ENCODE assay signal across 14 cellular contexts in the genomic region with DNA sequence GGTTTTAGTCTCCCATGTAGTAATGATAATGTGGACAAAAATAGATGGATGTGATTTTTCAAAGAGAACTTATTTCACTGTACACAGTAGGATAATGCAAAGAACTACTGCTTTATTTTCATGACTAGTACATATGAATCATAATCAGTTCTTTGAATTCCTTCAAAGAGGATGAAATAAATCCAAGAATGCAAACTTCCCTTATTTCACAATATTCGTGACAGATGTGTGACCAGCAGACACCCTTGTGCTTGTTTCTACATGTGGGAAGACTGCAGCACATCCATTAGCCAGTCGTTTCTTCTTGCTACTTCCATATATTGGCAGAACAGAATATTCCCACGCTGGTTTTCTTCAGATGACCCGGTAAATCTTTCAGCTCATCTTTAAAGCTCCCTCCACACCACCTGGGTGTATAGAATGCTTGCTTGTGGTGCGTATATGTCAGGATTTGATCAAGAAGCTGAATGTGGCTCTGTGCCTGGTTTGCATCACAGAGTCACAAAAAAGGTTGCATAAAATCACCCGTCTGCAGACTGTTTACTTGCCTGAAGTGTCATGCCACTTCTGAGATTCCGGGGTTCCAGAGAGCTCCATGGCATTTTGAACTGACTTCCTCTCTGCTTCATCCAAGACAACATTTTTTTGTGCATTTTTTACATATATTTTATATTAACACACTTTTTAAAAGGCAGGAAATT. TPM values are rescaled to one million over a fixed set of nuclear protein-coding genes. Genes with fewer than 3 reads are reported as not detected.
DNase-seq lines count a peak whose midpoint lies in the region; ATAC-seq and TF ChIP-seq lines count a peak whose summit lies in the region.
"Had no signal": no experiment of that assay in that cellular context is flagged by ENCODE, and none has a peak within 500 bp of the region (broad histone marks: within the 10 kb centered on the region; RNA-seq: fewer than 3 reads in every experiment).

No MANE protein-coding gene starts in this region.

- WGBS in SK-N-SH (ENCODE audit: low lambda C conversion rate): 52% methylated on average over 7 of the region's 7 CpGs
- WGBS in trophoblast cell (ENCODE audit: extremely low coverage, insufficient coverage, insufficient read length): no CpG with 5 or more reads among the region's 7 CpGs
- WGBS in prostate gland: 31% methylated on average over 7 of the region's 7 CpGs

- 0 out of 4 replicates have a peak overlapping the region, but pooled peaks of 1 of the 2 experiments have one; percentile 34 for H3K27ac ChIP-seq in SK-N-SH (ENCODE audit: low read depth in 2 of 2, low read length in 1 of 2)
- H3K27ac ChIP-seq in fibroblast of lung (ENCODE audit: insufficient read depth, low read length): no peak overlapping the region
- H3K27ac ChIP-seq in trophoblast cell (ENCODE audit: low read depth, low read length): no peak overlapping the region
- no peak overlapping the region for H3K27ac ChIP-seq in prostate gland

- CTCF ChIA-PET in SK-N-SH (lab: Yijun Ruan, JAX): interaction anchor here (2.1 kb wide), 1 partner anchor 17 kb away, joined by 9 read pairs; no protein-coding TSS in a partner anchor

- H3K4me1 ChIP-seq in SK-N-SH (ENCODE audit: control insufficient read depth in 1 of 2, insufficient read depth in 2 of 2, low read depth in 1 of 2, low read length in 1 of 2) (peaks cover 4 to 11% of the 10 kb centered on the region in 2 experiments; a peak in 3 of 4 replicates), fibroblast of lung (ENCODE audit: control insufficient read depth, extremely low read depth, insufficient read depth, low read length) (peaks cover 2% of the 10 kb centered on the region), trophoblast cell (ENCODE audit: control insufficient read depth in 1 of 2, insufficient read depth in 2 of 2, low read length in 2 of 2) (no peaks in the 10 kb centered on the region), prostate gland (replicated peaks) (no peaks in the 10 kb centered on the region)

- no peak overlapping the region for H3K18ac ChIP-seq in trophoblast cell (ENCODE audit: low read length)

- DNase-seq in GM04504 (ENCODE audit: low read depth) (peak; percentile 71), SK-N-SH (no peak), fibroblast of lung (ENCODE audit: low read depth in 2 of 2) (peak; percentile 51 to 84), trophoblast cell (peak; percentile 24 to 87), RPMI8226 (no peak), retina (no peak), prostate gland (ENCODE audit: low spot score) (no peak)
- no peak for DNase-seq in stimulated activated naive B cell treated with anti-CD40 and anti-IgM and Interleukin-4, amounts not matched to agents 10 μg/mL and 1 μg/mL and 100 μg/mL, for 72 hours
- DNase-seq: activated CD4-positive, CD25-positive, alpha-beta regulatory T cell; dermis blood vessel endothelial cell; KBM-7; NCI-H146 had no signal

- no peak overlapping the region for H4K12ac ChIP-seq in trophoblast cell (ENCODE audit: low read depth, low read length)

- H3K4ac ChIP-seq in trophoblast cell (ENCODE audit: low read depth, low read length): no peak overlapping the region

- no peak for ATAC-seq in stimulated activated naive B cell treated with anti-CD40 and anti-IgM and Interleukin-4, amounts not matched to agents 10 μg/mL and 1 μg/mL and 100 μg/mL, for 72 hours (replicated peaks)

- H2BK120ac ChIP-seq in trophoblast cell (ENCODE audit: insufficient read depth, low read length, poor library complexity): no peak overlapping the region

- H3K79me1 ChIP-seq in trophoblast cell (ENCODE audit: low read length): no peaks in the 10 kb centered on the region

- no peak overlapping the region for H3K14ac ChIP-seq in trophoblast cell (ENCODE audit: low read length)

- no peak overlapping the region for H3K4me3 Mint-ChIP-seq in stimulated activated naive B cell treated with anti-CD40 and anti-IgM and Interleukin-4, amounts not matched to agents 10 μg/mL and 1 μg/mL and 100 μg/mL, for 72 hours
- H3K4me3 Mint-ChIP-seq: activated naive CD8-positive, alpha-beta T cell; neural crest cell had no signal

- no peak overlapping the region for H4K8ac ChIP-seq in trophoblast cell (ENCODE audit: low read depth, low read length)

- H4K20me1 ChIP-seq in SK-N-SH (ENCODE audit: insufficient read depth) (no peaks in the 10 kb centered on the region), fibroblast of lung (ENCODE audit: control insufficient read depth, extremely low read depth, insufficient read depth, low read length) (no peaks in the 10 kb centered on the region)

- intact Hi-C loops in prostate gland (cut with DNase I): no loop called here

- H3K9me2 ChIP-seq in SK-N-SH: no peaks in the 10 kb centered on the region

- TF ChIP-seq CTCF in SK-N-SH (IDR thresholded peaks at IDR 0.05): no peak
- no peak for TF ChIP-seq CTCF in fibroblast of lung (conservative IDR thresholded peaks at IDR 0.05 in 1 of 2, IDR thresholded peaks at IDR 0.05 in 1 of 2; ENCODE audit: low read depth in 1 of 2, low read length in 2 of 2)
- no peak for TF ChIP-seq CTCF in prostate gland (IDR thresholded peaks at IDR 0.05)

- H3F3A ChIP-seq in SK-N-SH (replicated peaks; ENCODE audit: insufficient read depth): no peaks in the 10 kb centered on the region

- H3K9ac ChIP-seq in SK-N-SH (no peak overlapping the region), fibroblast of lung (ENCODE audit: insufficient read depth, low read length) (no peak overlapping the region), trophoblast cell (ENCODE audit: low read length) (no peak overlapping the region)

- peak overlapping the region; percentile 32; the same call in 1 of the 2 replicates for H2AFZ ChIP-seq in SK-N-SH (ENCODE audit: low read depth)
- H2AFZ ChIP-seq in fibroblast of lung (ENCODE audit: low read length): no peak overlapping the region
- no peak overlapping the region for H2AFZ ChIP-seq in trophoblast cell (ENCODE audit: insufficient read depth, low read length, poor library complexity)

- H3K9me3 Mint-ChIP-seq in stimulated activated naive B cell treated with anti-CD40 and anti-IgM and Interleukin-4, amounts not matched to agents 10 μg/mL and 1 μg/mL and 100 μg/mL, for 72 hours: peaks cover 0 to 4% of the 10 kb centered on the region in 2 donors

- H3K9me3 ChIP-seq in SK-N-SH (no peaks in the 10 kb centered on the region; the same call in 1 of the 2 replicates), fibroblast of lung (ENCODE audit: control insufficient read depth, insufficient read depth, low read depth, low read length) (no peaks in the 10 kb centered on the region), trophoblast cell (ENCODE audit: insufficient read depth, low read depth, low read length) (no peaks in the 10 kb centered on the region), prostate gland (no peaks in the 10 kb centered on the region)

- no peaks in the 10 kb centered on the region for H3K79me2 ChIP-seq in SK-N-SH (ENCODE audit: insufficient read depth)
- no peaks in the 10 kb centered on the region for H3K79me2 ChIP-seq in fibroblast of lung (ENCODE audit: control insufficient read depth, insufficient read depth, low read length)
- H3K79me2 ChIP-seq in trophoblast cell (ENCODE audit: control insufficient read depth, insufficient read depth, low read length, poor library complexity): no peaks in the 10 kb centered on the region

- H2BK12ac ChIP-seq in trophoblast cell (ENCODE audit: low read length): no peak overlapping the region

- H3K36me3 ChIP-seq in SK-N-SH (replicated peaks in 1 of 2; ENCODE audit: control insufficient read depth in 1 of 2, insufficient read depth in 2 of 2, low read length in 1 of 2) (no peaks in the 10 kb centered on the region), fibroblast of lung (ENCODE audit: control insufficient read depth, insufficient read depth, low read length) (no peaks in the 10 kb centered on the region), trophoblast cell (ENCODE audit: control insufficient read depth in 1 of 2, insufficient read depth in 2 of 2, low read length in 2 of 2) (no peaks in the 10 kb centered on the region), prostate gland (no peaks in the 10 kb centered on the region)

- no peak overlapping the region for H3K23ac ChIP-seq in trophoblast cell (ENCODE audit: low read length)

- no peak for TF ChIP-seq EP300 in SK-N-SH (IDR thresholded peaks at IDR 0.05; ENCODE audit: borderline replicate concordance in 1 of 2, low read depth in 1 of 2, low read length in 1 of 2)

- H3K27ac Mint-ChIP-seq in stimulated activated naive B cell treated with anti-CD40 and anti-IgM and Interleukin-4, amounts not matched to agents 10 μg/mL and 1 μg/mL and 100 μg/mL, for 72 hours: no peak overlapping the region
- H3K27ac Mint-ChIP-seq: activated naive CD8-positive, alpha-beta T cell had no signal

- H3K4me2 ChIP-seq in SK-N-SH: no peak overlapping the region
- H3K4me2 ChIP-seq in fibroblast of lung (ENCODE audit: extremely low read depth, insufficient read depth, low read length): no peak overlapping the region
- H3K4me2 ChIP-seq in trophoblast cell (ENCODE audit: low read length): no peak overlapping the region

- H3K27me3 Mint-ChIP-seq in stimulated activated naive B cell treated with anti-CD40 and anti-IgM and Interleukin-4, amounts not matched to agents 10 μg/mL and 1 μg/mL and 100 μg/mL, for 72 hours: no peaks in the 10 kb centered on the region
- H3K27me3 Mint-ChIP-seq: activated naive CD8-positive, alpha-beta T cell had no signal

- no peak overlapping the region for H2BK5ac ChIP-seq in trophoblast cell (ENCODE audit: low read depth, low read length, poor library complexity)

- no peaks in the 10 kb centered on the region for H3K36me3 Mint-ChIP-seq in stimulated activated naive B cell treated with anti-CD40 and anti-IgM and Interleukin-4, amounts not matched to agents 10 μg/mL and 1 μg/mL and 100 μg/mL, for 72 hours
- H3K36me3 Mint-ChIP-seq: activated naive CD8-positive, alpha-beta T cell had no signal

- no peak overlapping the region for H4K91ac ChIP-seq in trophoblast cell (ENCODE audit: low read depth, low read length)

- no peaks in the 10 kb centered on the region for H3K4me1 Mint-ChIP-seq in stimulated activated naive B cell treated with anti-CD40 and anti-IgM and Interleukin-4, amounts not matched to agents 10 μg/mL and 1 μg/mL and 100 μg/mL, for 72 hours

- POLR2A ChIA-PET in SK-N-SH (lab: Yijun Ruan, JAX): no interaction called here

- no peak for TF ChIP-seq RAD21 in SK-N-SH (IDR thresholded peaks at IDR 0.05; ENCODE audit: low read length)

- H3K4me3 ChIP-seq in SK-N-SH (ENCODE audit: low read depth in 2 of 2, low read length in 1 of 2) (no peak overlapping the region), fibroblast of lung (replicated peaks in 1 of 4; ENCODE audit: control extremely low read depth in 1 of 4, insufficient read depth in 1 of 4, low read depth in 3 of 4, low read length in 4 of 4) (no peak overlapping the region), trophoblast cell (ENCODE audit: low read depth, low read length) (no peak overlapping the region), prostate gland (no peak overlapping the region)

- no peak overlapping the region for H2AK5ac ChIP-seq in trophoblast cell (ENCODE audit: low read length)

- H3K27me3 ChIP-seq in SK-N-SH (ENCODE audit: insufficient read depth) (no peaks in the 10 kb centered on the region), fibroblast of lung (ENCODE audit: control insufficient read depth, insufficient read depth, low read length) (no peaks in the 10 kb centered on the region), trophoblast cell (ENCODE audit: insufficient read depth, low read length) (no peaks in the 10 kb centered on the region), prostate gland (replicated peaks; ENCODE audit: insufficient read depth) (no peaks in the 10 kb centered on the region)

- no peak for TF ChIP-seq POLR2A in prostate gland (IDR thresholded peaks at IDR 0.05)

RNA-seq across cellular contexts. Expression of a gene that starts 47.7 kb away (rescaled TPM):
- polyA plus RNA-seq in SK-N-SH (2012; rRNA removed): 6.6 and 8.7 TPM in 2 replicates
- polyA plus RNA-seq in SK-N-SH (2012; cell fraction: cytosol; rRNA removed): 7.7 and 8.7 TPM in 2 replicates
- 7.6 and 13.7 TPM in 2 replicates for polyA plus RNA-seq in SK-N-SH (2012; cell fraction: nucleus; rRNA removed)
- 9.0 and 17.8 TPM in 2 replicates for total RNA-seq in fibroblast of lung
- 7.4 and 10.8 TPM in 2 replicates for polyA plus RNA-seq in fibroblast of lung
- polyA plus RNA-seq in fibroblast of lung (2012): 3.4 and 6.2 TPM in 2 replicates
- polyA minus RNA-seq in fibroblast of lung (ENCODE audit: low replicate concordance): 14.8 and 16.7 TPM in 2 replicates
- polyA plus RNA-seq in trophoblast cell (2013): 0.16 and 0.25 TPM in 2 replicates
- total RNA-seq in prostate gland: 10 to 100 TPM in 1 of 2 donors, 1 to 10 TPM in 1; 5.4 to 10.3 TPM

Comparison
In these comparisons a context has a peak if more than half of its experiments do, and no peak if none do; other contexts are left out.
1. DNase-seq: peak in GM04504 (single experiment), fibroblast of lung (2 of 2) and trophoblast cell (2 of 2); none in SK-N-SH (single experiment), RPMI8226 (single experiment), retina (single experiment), prostate gland (single experiment) and stimulated activated naive B cell treated with anti-CD40 and anti-IgM and Interleukin-4, amounts not matched to agents 10 μg/mL and 1 μg/mL and 100 μg/mL, for 72 hours (single experiment).